8 cellular contexts compared by ENCODE assay signal in genomic region chr19:42596391-42597071, GRCh38. TPM values are rescaled to one million over a fixed set of nuclear protein-coding genes. Genes with fewer than 3 reads are reported as not detected.
DNase-seq lines count a peak whose midpoint lies in the region; ATAC-seq, FAIRE-seq and TF ChIP-seq lines count a peak whose summit lies in the region.

No MANE protein-coding gene starts in this region.

- H3K9me3 Mint-ChIP-seq in brain, result peaks cover 0 to 15% (median 5%) of the 10 kb centered on the region in 5 experiments

- H3K9ac ChIP-seq in liver (ENCODE audit: low read depth in 1 of 2, low read length in 2 of 2), result no peak overlapping the region

- H3K27ac Mint-ChIP-seq in brain, result no peak overlapping the region

- FAIRE-seq in GM12892 (lab: Jason Lieb, UNC), result peak; percentile 74

- H3K9me3 ChIP-seq in liver (ENCODE audit: control insufficient read depth in 4 of 4, low read length in 3 of 4), result no peaks in the 10 kb centered on the region

- H3K4me1 ChIP-seq in liver (ENCODE audit: control insufficient read depth in 4 of 4, insufficient read depth in 4 of 4, low read length in 3 of 4), result no peaks in the 10 kb centered on the region

- peak; percentile 70 to 94 for TF ChIP-seq CTCF in brain (conservative IDR thresholded peaks at IDR 0.05)
- TF ChIP-seq CTCF in liver (IDR thresholded peaks at IDR 0.05; ENCODE audit: low read depth, low read length, missing input control), result peak; percentile 93

- 15% methylated on average over 16 of the region's 16 CpGs for WGBS in liver

- ATAC-seq in SK-N-SH treated with all-trans-retinoic acid at 6 μM for 48 hours, result peak; percentile 89

- no peaks in the 10 kb centered on the region for H3K36me3 Mint-ChIP-seq in brain

- peak; percentile 59 to 77 for TF ChIP-seq RAD21 in liver (IDR thresholded peaks at IDR 0.05)

- H3K27me3 ChIP-seq in liver (ENCODE audit: control insufficient read depth in 4 of 4, insufficient read depth in 4 of 4, low read length in 3 of 4), result peaks cover 0 to 2% (median 0%) of the 10 kb centered on the region in 4 donors

- no peak overlapping the region for H3K4me3 Mint-ChIP-seq in brain

- no peak overlapping the region for H3K27ac ChIP-seq in liver (ENCODE audit: low read depth in 1 of 2, low read length in 2 of 2)

- H3K4me3 ChIP-seq in liver (ENCODE audit: low read depth in 1 of 3, low read length in 3 of 3), result no peak overlapping the region

- H3K4me1 Mint-ChIP-seq in brain, result no peaks in the 10 kb centered on the region

- TF ChIP-seq POLR2A in GM12892 (IDR thresholded peaks at IDR 0.05; ENCODE audit: low read depth, low read length), result no peak

- no peaks in the 10 kb centered on the region for H3K36me3 ChIP-seq in liver (ENCODE audit: control insufficient read depth in 4 of 4, insufficient read depth in 3 of 4, low read depth in 1 of 4, low read length in 3 of 4)

- peaks cover 16% of the 10 kb centered on the region for H3K27me3 Mint-ChIP-seq in brain

- peak; percentile 56 for DNase-seq in AG08396 (ENCODE audit: low spot score)
- peak; percentile 25 for DNase-seq in GM12892 (ENCODE audit: insufficient read length)
- DNase-seq in stimulated activated CD8-positive, alpha-beta memory T cell treated with anti-CD3 and anti-CD28 coated beads, Interleukin-7, amount 100 ng/mL, for 24 hours (ENCODE audit: low read depth), result peak; percentile 19
- no peak for DNase-seq in GM19240 (ENCODE audit: insufficient read length, low spot score)
- no peak for DNase-seq in cerebellar cortex (ENCODE audit: low spot score)

TF ChIP-seq in SK-N-SH treated with all-trans-retinoic acid at 6 μM for 48 hours, 23 proteins besides CTCF, POLR2A, EP300 and RAD21:
- TF ChIP-seq SNAI2 (CRISPR knock-in tag; IDR thresholded peaks at IDR 0.05), result no peak
- TF ChIP-seq CSRNP3 (CRISPR knock-in tag; IDR thresholded peaks at IDR 0.05), result no peak
- no peak for TF ChIP-seq ARNTL (CRISPR knock-in tag; IDR thresholded peaks at IDR 0.05; ENCODE audit: borderline replicate concordance, low read depth)
- TF ChIP-seq RARB (CRISPR knock-in tag; IDR thresholded peaks at IDR 0.05), result no peak

TF ChIP-seq in liver, 16 proteins besides CTCF, POLR2A, EP300 and RAD21:
- TF ChIP-seq YY1 (IDR thresholded peaks at IDR 0.05), result no peak
- TF ChIP-seq ZBTB33 (IDR thresholded peaks at IDR 0.05), result no peak
- no peak for TF ChIP-seq REST (IDR thresholded peaks at IDR 0.05)
- TF ChIP-seq SP1 (IDR thresholded peaks at IDR 0.05), result no peak
- TF ChIP-seq JUND (IDR thresholded peaks at IDR 0.05), result no peak
- no peak for TF ChIP-seq TAF1 (conservative IDR thresholded peaks at IDR 0.05)
- TF ChIP-seq GABPA (IDR thresholded peaks at IDR 0.05 in 1 of 2, conservative IDR thresholded peaks at IDR 0.05 in 1 of 2), result no peak
- no peak for TF ChIP-seq FOXA2 (IDR thresholded peaks at IDR 0.05)
- TF ChIP-seq RXRA (IDR thresholded peaks at IDR 0.05), result no peak
- no peak for TF ChIP-seq HNF4A (conservative IDR thresholded peaks at IDR 0.05)
- TF ChIP-seq NR2F2 (IDR thresholded peaks at IDR 0.05), result no peak
- TF ChIP-seq FOXA1 (IDR thresholded peaks at IDR 0.05), result no peak
- TF ChIP-seq EGR1 (IDR thresholded peaks at IDR 0.05; ENCODE audit: low read depth in 2 of 2), result no peak
- TF ChIP-seq MAX (IDR thresholded peaks at IDR 0.05), result no peak
- no peak for TF ChIP-seq HNF4G (IDR thresholded peaks at IDR 0.05)
- TF ChIP-seq ATF3 (IDR thresholded peaks at IDR 0.05), result no peak

RNA-seq across cellular contexts. Expression of gene CEACAM8, which starts 1.8 kb away (rescaled TPM):
- polyA plus RNA-seq in GM12892 (2012; ENCODE audit: missing spikeins), result not detected
- not detected for polyA plus RNA-seq in brain (ENCODE audit: insufficient read depth, low read depth, low replicate concordance)
- 1 to 10 TPM in 1 of 2 donors, not detected in 1; 2.1 TPM for total RNA-seq in liver
- polyA plus RNA-seq in liver, result under 1 TPM; 0.07 to 0.16 TPM

Comparison
In these comparisons a context has a peak if more than half of its experiments do, and no peak if none do; other contexts are left out.
1. DNase-seq: peak in AG08396 (single experiment), GM12892 (single experiment) and stimulated activated CD8-positive, alpha-beta memory T cell treated with anti-CD3 and anti-CD28 coated beads, Interleukin-7, amount 100 ng/mL, for 24 hours (single experiment); none in GM19240 (single experiment) and cerebellar cortex (single experiment).